ENCODE assay signal across 17 cellular contexts in the genomic region with DNA sequence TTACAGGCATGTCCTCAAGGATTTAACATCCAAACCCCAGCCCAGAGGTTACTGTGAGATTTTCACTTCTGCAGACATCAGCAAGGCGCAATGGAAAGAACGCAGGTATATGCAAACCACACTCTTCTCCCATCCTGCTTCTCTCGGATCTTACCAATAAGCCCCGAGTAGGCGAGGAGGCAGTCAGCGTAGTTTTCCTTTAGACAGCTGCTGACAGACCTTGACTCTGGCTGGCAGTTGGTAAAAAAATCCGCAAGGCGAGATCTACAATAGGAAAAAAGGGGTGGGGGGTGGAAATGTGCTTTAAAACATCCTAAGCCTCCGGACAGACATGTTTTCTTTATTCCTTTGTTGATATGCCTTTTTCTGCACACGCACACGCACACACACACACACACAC.
DNase-seq lines count a peak whose midpoint lies in the region; ATAC-seq and TF ChIP-seq lines count a peak whose summit lies in the region.
"Had no signal": no experiment of that assay in that cellular context is flagged by ENCODE, and none has a peak within 500 bp of the region (broad histone marks: within the 10 kb centered on the region; RNA-seq: fewer than 3 reads in every experiment).

No MANE protein-coding gene starts in this region.

- 85% methylated on average over 9 of the region's 11 CpGs for WGBS in mesenchymal stem cell
- 78 to 82% methylated on average over 11 of the region's 11 CpGs for WGBS in aorta, 2 donors
- WGBS in psoas muscle, 3 donors, result 60 to 79% (median 70%) methylated on average over 11 of the region's 11 CpGs

- H3K27ac Mint-ChIP-seq in neural progenitor cell, result peak overlapping the region; percentile 3
- H3K27ac Mint-ChIP-seq: B cell; CD8-positive, alpha-beta memory T cell had no signal

- no peaks in the 10 kb centered on the region for H3K9me3 Mint-ChIP-seq in neural progenitor cell

- H3K18ac ChIP-seq in mesenchymal stem cell (ENCODE audit: low read depth in 1 of 2, low read length in 2 of 2), result no peak overlapping the region

- H2BK12ac ChIP-seq in mesenchymal stem cell (ENCODE audit: low read length in 2 of 2), result no peak overlapping the region

- H3F3A ChIP-seq in neural progenitor cell (ENCODE audit: low read depth), result peaks cover 8% of the 10 kb centered on the region

- H3K79me2 ChIP-seq in neural progenitor cell (ENCODE audit: low read depth), result no peaks in the 10 kb centered on the region

- H3K14ac ChIP-seq in mesenchymal stem cell (ENCODE audit: low read length in 2 of 2), result no peak overlapping the region

- no peak overlapping the region for H3K4ac ChIP-seq in mesenchymal stem cell (ENCODE audit: low read depth in 1 of 2, low read length in 2 of 2)

- H2BK15ac ChIP-seq in mesenchymal stem cell (ENCODE audit: low read depth, poor library complexity, severe bottlenecking), result no peak overlapping the region

- H3K4me3 Mint-ChIP-seq in neural progenitor cell, result no peak overlapping the region
- H3K4me3 Mint-ChIP-seq: B cell; CD4-positive, CD25-positive, alpha-beta regulatory T cell; CD8-positive, alpha-beta memory T cell had no signal

- no peaks in the 10 kb centered on the region for H3K36me3 ChIP-seq in SJCRH30
- no peaks in the 10 kb centered on the region for H3K36me3 ChIP-seq in WERI-Rb-1
- H3K36me3 ChIP-seq in mesenchymal stem cell (ENCODE audit: control insufficient read depth in 1 of 2, insufficient read depth in 2 of 2, low read depth in 1 of 2, low read length in 2 of 2), result peaks cover 0 to 13% of the 10 kb centered on the region in 2 experiments
- H3K36me3 ChIP-seq in neural progenitor cell, result no peaks in the 10 kb centered on the region
- H3K36me3 ChIP-seq in aorta (ENCODE audit: control insufficient read depth in 1 of 2, insufficient read depth in 2 of 2, low read length in 1 of 2), result no peaks in the 10 kb centered on the region
- H3K36me3 ChIP-seq in psoas muscle (ENCODE audit: insufficient read depth in 1 of 2, low read depth in 1 of 2), result no peaks in the 10 kb centered on the region
- H3K36me3 ChIP-seq: BLaER1 treated with 17β-estradiol and CSF1 and Interleukin-3, amounts not matched to agents 10 nM and 100 nM; HAP-1 had no signal

- ATAC-seq in aorta (ENCODE audit: low FRiP score), result no peak
- ATAC-seq in psoas muscle, result no peak
- ATAC-seq: HepG2 had no signal

- no peak overlapping the region for H3K23ac ChIP-seq in mesenchymal stem cell (ENCODE audit: low read length in 2 of 2)

- no peak overlapping the region for H3K9ac ChIP-seq in mesenchymal stem cell (ENCODE audit: low read length)
- H3K9ac ChIP-seq in neural progenitor cell, result no peak overlapping the region
- H3K9ac ChIP-seq: BLaER1 treated with 17β-estradiol and CSF1 and Interleukin-3, amounts not matched to agents 10 nM and 100 nM; GM23248 had no signal

- no peak overlapping the region for H4K91ac ChIP-seq in mesenchymal stem cell (ENCODE audit: low read length)

- H3K4me3 ChIP-seq in SJCRH30 (peak overlapping the region; percentile 48), WERI-Rb-1 (ENCODE audit: low read depth, low read length) (no peak overlapping the region), mesenchymal stem cell (ENCODE audit: insufficient read depth in 1 of 2, low read depth in 1 of 2, low read length in 2 of 2) (no peak overlapping the region), neural progenitor cell (no peak overlapping the region), aorta (ENCODE audit: low read length in 2 of 2) (no peak overlapping the region), psoas muscle (no peak overlapping the region)
- H3K4me3 ChIP-seq: BLaER1 treated with 17β-estradiol and CSF1 and Interleukin-3, amounts not matched to agents 10 nM and 100 nM; GM23248; HAP-1 had no signal

- H4K8ac ChIP-seq in mesenchymal stem cell (ENCODE audit: low read length), result no peak overlapping the region

- no peak overlapping the region for H2BK120ac ChIP-seq in mesenchymal stem cell (ENCODE audit: low read depth, low read length)

- H2AFZ ChIP-seq in mesenchymal stem cell (ENCODE audit: low read depth, low read length) (no peak overlapping the region), neural progenitor cell (replicated peaks) (no peak overlapping the region)
- H2AFZ ChIP-seq: GM23248 had no signal

- peak overlapping the region; percentile 32 for H2BK5ac ChIP-seq in mesenchymal stem cell (ENCODE audit: low read depth, low read length, poor library complexity, severe bottlenecking)

- TF ChIP-seq CTCF in WERI-Rb-1 (IDR thresholded peaks at IDR 0.05; ENCODE audit: low read depth, low read length) (no peak), neural progenitor cell (IDR thresholded peaks at IDR 0.05) (no peak), psoas muscle (IDR thresholded peaks at IDR 0.05) (no peak)

- H3K27me3 ChIP-seq in SJCRH30 (no peaks in the 10 kb centered on the region), WERI-Rb-1 (ENCODE audit: insufficient read depth, low read depth, severe bottlenecking) (no peaks in the 10 kb centered on the region), mesenchymal stem cell (ENCODE audit: control insufficient read depth in 1 of 2, insufficient read depth in 1 of 2, low read length in 2 of 2) (no peaks in the 10 kb centered on the region), neural progenitor cell (no peaks in the 10 kb centered on the region), aorta (ENCODE audit: control insufficient read depth in 1 of 2, insufficient read depth in 2 of 2, low read length in 1 of 2) (no peaks in the 10 kb centered on the region), psoas muscle (ENCODE audit: insufficient read depth in 3 of 3, low read length in 2 of 3) (peaks cover 0 to 2% (median 0%) of the 10 kb centered on the region in 3 donors)
- H3K27me3 ChIP-seq: BLaER1 treated with 17β-estradiol and CSF1 and Interleukin-3, amounts not matched to agents 10 nM and 100 nM had no signal

- intact Hi-C loops in aorta (cut with DNase I) (no loop called here), psoas muscle (cut with DNase I) (no loop called here)

- H4K20me1 ChIP-seq in neural progenitor cell (ENCODE audit: low read depth), result no peaks in the 10 kb centered on the region
- H4K20me1 ChIP-seq: BLaER1 treated with 17β-estradiol and CSF1 and Interleukin-3, amounts not matched to agents 10 nM and 100 nM had no signal

- H3K79me1 ChIP-seq in mesenchymal stem cell (replicated peaks; ENCODE audit: low read length, poor library complexity, severe bottlenecking), result peaks cover 10% of the 10 kb centered on the region

- peaks cover 49% of the 10 kb centered on the region for H3K4me1 Mint-ChIP-seq in neural progenitor cell
- H3K4me1 Mint-ChIP-seq: B cell; CD4-positive, CD25-positive, alpha-beta regulatory T cell; CD8-positive, alpha-beta memory T cell had no signal

- no peak overlapping the region for H2AK5ac ChIP-seq in mesenchymal stem cell (ENCODE audit: low read length, severe bottlenecking)

- DNase-seq in SJCRH30 (peak; percentile 62 to 76), WERI-Rb-1 (no peak), mesenchymal stem cell (no peak), neural progenitor cell (ENCODE audit: low spot score) (no peak), aorta (no peak), psoas muscle (no peak), NCI-H2029 treated with DMSO at 0.1 percent for 48 hours (lab: John Stamatoyannopoulos, UW) (no peak)
- DNase-seq: CD4-positive, CD25-positive, alpha-beta regulatory T cell; CD8-positive, alpha-beta memory T cell; DMS53; DND-41; EL; GM23248 had no signal

- H3K27ac ChIP-seq in SJCRH30 (peak overlapping the region; percentile 68), WERI-Rb-1 (peak overlapping the region; percentile 23), mesenchymal stem cell (ENCODE audit: low read length, poor library complexity, severe bottlenecking) (peak overlapping the region; percentile 11), neural progenitor cell (no peak overlapping the region), aorta (ENCODE audit: low read depth in 1 of 2, low read length in 2 of 2) (no peak overlapping the region), psoas muscle (no peak overlapping the region)
- H3K27ac ChIP-seq: BLaER1 treated with 17β-estradiol and CSF1 and Interleukin-3, amounts not matched to agents 10 nM and 100 nM; GM23248 had no signal

- no peaks in the 10 kb centered on the region for H3K36me3 Mint-ChIP-seq in neural progenitor cell
- H3K36me3 Mint-ChIP-seq: CD4-positive, CD25-positive, alpha-beta regulatory T cell; CD8-positive, alpha-beta memory T cell had no signal

- no peaks in the 10 kb centered on the region for H3K27me3 Mint-ChIP-seq in neural progenitor cell (ENCODE audit: insufficient read depth, low read depth)
- H3K27me3 Mint-ChIP-seq: B cell; CD4-positive, CD25-positive, alpha-beta regulatory T cell had no signal

- H3K4me1 ChIP-seq in SJCRH30 (peaks cover 17% of the 10 kb centered on the region), mesenchymal stem cell (ENCODE audit: control insufficient read depth, insufficient read depth, low read depth, low read length) (peaks cover 18% of the 10 kb centered on the region), neural progenitor cell (peaks cover 23% of the 10 kb centered on the region), aorta (ENCODE audit: control insufficient read depth in 1 of 2, insufficient read depth in 2 of 2, low read length in 2 of 2) (no peaks in the 10 kb centered on the region), psoas muscle (no peaks in the 10 kb centered on the region)
- H3K4me1 ChIP-seq: HAP-1 had no signal

- H3K4me2 ChIP-seq in mesenchymal stem cell (ENCODE audit: low read length, poor library complexity, severe bottlenecking) (no peak overlapping the region), neural progenitor cell (no peak overlapping the region)

- no peaks in the 10 kb centered on the region for H3K9me3 ChIP-seq in SJCRH30 (replicated peaks)
- H3K9me3 ChIP-seq in WERI-Rb-1 (ENCODE audit: severe bottlenecking), result peaks cover under 1% of the 10 kb centered on the region
- no peaks in the 10 kb centered on the region for H3K9me3 ChIP-seq in mesenchymal stem cell (ENCODE audit: control insufficient read depth, low read length)
- no peaks in the 10 kb centered on the region for H3K9me3 ChIP-seq in neural progenitor cell (ENCODE audit: low read depth)
- H3K9me3 ChIP-seq in aorta (ENCODE audit: control insufficient read depth, low read length), result no peaks in the 10 kb centered on the region
- H3K9me3 ChIP-seq in psoas muscle, result no peaks in the 10 kb centered on the region
- H3K9me3 ChIP-seq: HAP-1 had no signal

Comparison
In these comparisons a context has a peak if more than half of its experiments do, and no peak if none do; other contexts are left out.
1. DNase-seq: peak in SJCRH30 (2 of 2); none in WERI-Rb-1 (single experiment), mesenchymal stem cell (single experiment), neural progenitor cell (single experiment), aorta (0 of 2), psoas muscle (0 of 2) and NCI-H2029 treated with DMSO at 0.1 percent for 48 hours (single experiment).
2. H3K27ac ChIP-seq: peak in SJCRH30 (single experiment), WERI-Rb-1 (single experiment) and mesenchymal stem cell (single experiment); none in neural progenitor cell (single experiment), aorta (0 of 2) and psoas muscle (single experiment).